Comparison of ENCODE assay signal across 1 cellular context in genomic region chr12:113185180-113186032, GRCh38.
A peak's percentile ranks its signal among the peaks of the same experiment; 100 is the strongest.
TF ChIP-seq lines count a peak whose summit lies in the region.

A gene with protein sequence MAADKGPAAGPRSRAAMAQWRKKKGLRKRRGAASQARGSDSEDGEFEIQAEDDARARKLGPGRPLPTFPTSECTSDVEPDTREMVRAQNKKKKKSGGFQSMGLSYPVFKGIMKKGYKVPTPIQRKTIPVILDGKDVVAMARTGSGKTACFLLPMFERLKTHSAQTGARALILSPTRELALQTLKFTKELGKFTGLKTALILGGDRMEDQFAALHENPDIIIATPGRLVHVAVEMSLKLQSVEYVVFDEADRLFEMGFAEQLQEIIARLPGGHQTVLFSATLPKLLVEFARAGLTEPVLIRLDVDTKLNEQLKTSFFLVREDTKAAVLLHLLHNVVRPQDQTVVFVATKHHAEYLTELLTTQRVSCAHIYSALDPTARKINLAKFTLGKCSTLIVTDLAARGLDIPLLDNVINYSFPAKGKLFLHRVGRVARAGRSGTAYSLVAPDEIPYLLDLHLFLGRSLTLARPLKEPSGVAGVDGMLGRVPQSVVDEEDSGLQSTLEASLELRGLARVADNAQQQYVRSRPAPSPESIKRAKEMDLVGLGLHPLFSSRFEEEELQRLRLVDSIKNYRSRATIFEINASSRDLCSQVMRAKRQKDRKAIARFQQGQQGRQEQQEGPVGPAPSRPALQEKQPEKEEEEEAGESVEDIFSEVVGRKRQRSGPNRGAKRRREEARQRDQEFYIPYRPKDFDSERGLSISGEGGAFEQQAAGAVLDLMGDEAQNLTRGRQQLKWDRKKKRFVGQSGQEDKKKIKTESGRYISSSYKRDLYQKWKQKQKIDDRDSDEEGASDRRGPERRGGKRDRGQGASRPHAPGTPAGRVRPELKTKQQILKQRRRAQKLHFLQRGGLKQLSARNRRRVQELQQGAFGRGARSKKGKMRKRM (minus strand): TSS chr12:113185478. CDS start chr12:113185451, 27 bp downstream.
A gene with protein sequence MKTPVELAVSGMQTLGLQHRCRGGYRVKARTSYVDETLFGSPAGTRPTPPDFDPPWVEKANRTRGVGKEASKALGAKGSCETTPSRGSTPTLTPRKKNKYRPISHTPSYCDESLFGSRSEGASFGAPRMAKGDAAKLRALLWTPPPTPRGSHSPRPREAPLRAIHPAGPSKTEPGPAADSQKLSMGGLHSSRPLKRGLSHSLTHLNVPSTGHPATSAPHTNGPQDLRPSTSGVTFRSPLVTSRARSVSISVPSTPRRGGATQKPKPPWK (plus strand): TSS chr12:113185721. CDS start chr12:113186747, 1,026 bp downstream.

TF ChIP-seq in GM12878, 131 proteins besides CTCF, POLR2A, EP300 and RAD21 (continued from another document and continues in another):
- peak; percentile 77; the same call in 1 of the 2 replicates for TF ChIP-seq PML (IDR thresholded peaks at IDR 0.05; ENCODE audit: low read length)
- TF ChIP-seq FOXM1 (IDR thresholded peaks at IDR 0.05; ENCODE audit: low read depth, low read length): no peak
- TF ChIP-seq POU2F2 (IDR thresholded peaks at IDR 0.05; ENCODE audit: borderline replicate concordance, low read depth, low read length): peak; percentile 61; the same call in 1 of the 3 replicates
- TF ChIP-seq ATF2 (IDR thresholded peaks at IDR 0.05; ENCODE audit: low read length): no peak
- TF ChIP-seq TAF1 (IDR thresholded peaks at IDR 0.05; ENCODE audit: borderline replicate concordance, low read depth, low read length): peak; percentile 93
- TF ChIP-seq ZBTB40 (IDR thresholded peaks at IDR 0.05; ENCODE audit: borderline replicate concordance): peak; percentile 50; the same call in 1 of the 2 replicates
- TF ChIP-seq PAX8 (IDR thresholded peaks at IDR 0.05): no peak
- TF ChIP-seq SMARCA5 (IDR thresholded peaks at IDR 0.05): no peak; the same call in 1 of the 2 replicates
- TF ChIP-seq KLF5 (IDR thresholded peaks at IDR 0.05; ENCODE audit: partially characterized antibody): peak; percentile 99
- no peak for TF ChIP-seq BCL11A (IDR thresholded peaks at IDR 0.05; ENCODE audit: low read depth, low read length)
- TF ChIP-seq, protein P1, sequence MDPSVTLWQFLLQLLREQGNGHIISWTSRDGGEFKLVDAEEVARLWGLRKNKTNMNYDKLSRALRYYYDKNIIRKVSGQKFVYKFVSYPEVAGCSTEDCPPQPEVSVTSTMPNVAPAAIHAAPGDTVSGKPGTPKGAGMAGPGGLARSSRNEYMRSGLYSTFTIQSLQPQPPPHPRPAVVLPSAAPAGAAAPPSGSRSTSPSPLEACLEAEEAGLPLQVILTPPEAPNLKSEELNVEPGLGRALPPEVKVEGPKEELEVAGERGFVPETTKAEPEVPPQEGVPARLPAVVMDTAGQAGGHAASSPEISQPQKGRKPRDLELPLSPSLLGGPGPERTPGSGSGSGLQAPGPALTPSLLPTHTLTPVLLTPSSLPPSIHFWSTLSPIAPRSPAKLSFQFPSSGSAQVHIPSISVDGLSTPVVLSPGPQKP (IDR thresholded peaks at IDR 0.05; ENCODE audit: low read depth, low read length): no peak; the same call in 1 of the 2 replicates
- no peak; the same call in 1 of the 2 replicates for TF ChIP-seq MXI1 (IDR thresholded peaks at IDR 0.05; ENCODE audit: low read depth, low read length)
- TF ChIP-seq IKZF1 (conservative IDR thresholded peaks at IDR 0.05): peak; percentile 68; the same call in 1 of the 2 replicates
- TF ChIP-seq SMAD5 (IDR thresholded peaks at IDR 0.05; ENCODE audit: low read depth): peak; percentile 11; the same call in 1 of the 2 replicates
- no peak for TF ChIP-seq ZNF274 (IDR thresholded peaks at IDR 0.05; ENCODE audit: insufficient read depth, insufficient read length)
- TF ChIP-seq, protein P2, sequence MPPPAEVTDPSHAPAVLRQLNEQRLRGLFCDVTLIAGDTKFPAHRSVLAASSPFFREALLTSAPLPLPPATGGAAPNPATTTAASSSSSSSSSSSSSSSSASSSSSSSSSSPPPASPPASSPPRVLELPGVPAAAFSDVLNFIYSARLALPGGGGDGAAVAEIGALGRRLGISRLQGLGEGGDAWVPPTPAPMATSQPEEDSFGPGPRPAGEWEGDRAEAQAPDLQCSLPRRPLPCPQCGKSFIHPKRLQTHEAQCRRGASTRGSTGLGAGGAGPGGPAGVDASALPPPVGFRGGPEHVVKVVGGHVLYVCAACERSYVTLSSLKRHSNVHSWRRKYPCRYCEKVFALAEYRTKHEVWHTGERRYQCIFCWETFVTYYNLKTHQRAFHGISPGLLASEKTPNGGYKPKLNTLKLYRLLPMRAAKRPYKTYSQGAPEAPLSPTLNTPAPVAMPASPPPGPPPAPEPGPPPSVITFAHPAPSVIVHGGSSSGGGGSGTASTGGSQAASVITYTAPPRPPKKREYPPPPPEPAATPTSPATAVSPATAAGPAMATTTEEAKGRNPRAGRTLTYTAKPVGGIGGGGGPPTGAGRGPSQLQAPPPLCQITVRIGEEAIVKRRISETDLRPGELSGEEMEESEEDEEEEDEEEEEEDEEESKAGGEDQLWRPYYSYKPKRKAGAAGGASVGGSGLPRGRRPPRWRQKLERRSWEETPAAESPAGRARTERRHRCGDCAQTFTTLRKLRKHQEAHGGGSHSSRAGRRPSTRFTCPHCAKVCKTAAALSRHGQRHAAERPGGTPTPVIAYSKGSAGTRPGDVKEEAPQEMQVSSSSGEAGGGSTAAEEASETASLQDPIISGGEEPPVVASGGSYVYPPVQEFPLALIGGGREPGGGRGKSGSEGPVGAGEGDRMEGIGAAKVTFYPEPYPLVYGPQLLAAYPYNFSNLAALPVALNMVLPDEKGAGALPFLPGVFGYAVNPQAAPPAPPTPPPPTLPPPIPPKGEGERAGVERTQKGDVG (CRISPR knock-in tag; IDR thresholded peaks at IDR 0.05): peak; percentile 29; the same call in 1 of the 2 replicates
- TF ChIP-seq JUND (IDR thresholded peaks at IDR 0.05; ENCODE audit: low read depth, low read length): peak; percentile 97
- TF ChIP-seq CEBPB (IDR thresholded peaks at IDR 0.05; ENCODE audit: borderline replicate concordance in 1 of 2, low read depth in 2 of 2, low read length in 2 of 2): no peak
- peak; percentile 44; the same call in 1 of the 2 replicates for TF ChIP-seq HCFC1 (IDR thresholded peaks at IDR 0.05; ENCODE audit: low read length)
- peak; percentile 48 for TF ChIP-seq BACH1 (IDR thresholded peaks at IDR 0.05; ENCODE audit: borderline replicate concordance)
- TF ChIP-seq NFIC (IDR thresholded peaks at IDR 0.05; ENCODE audit: low read depth, low read length): 0 out of 2 replicates have a peak, but pooled peaks have one; percentile 45
- TF ChIP-seq, protein P3, sequence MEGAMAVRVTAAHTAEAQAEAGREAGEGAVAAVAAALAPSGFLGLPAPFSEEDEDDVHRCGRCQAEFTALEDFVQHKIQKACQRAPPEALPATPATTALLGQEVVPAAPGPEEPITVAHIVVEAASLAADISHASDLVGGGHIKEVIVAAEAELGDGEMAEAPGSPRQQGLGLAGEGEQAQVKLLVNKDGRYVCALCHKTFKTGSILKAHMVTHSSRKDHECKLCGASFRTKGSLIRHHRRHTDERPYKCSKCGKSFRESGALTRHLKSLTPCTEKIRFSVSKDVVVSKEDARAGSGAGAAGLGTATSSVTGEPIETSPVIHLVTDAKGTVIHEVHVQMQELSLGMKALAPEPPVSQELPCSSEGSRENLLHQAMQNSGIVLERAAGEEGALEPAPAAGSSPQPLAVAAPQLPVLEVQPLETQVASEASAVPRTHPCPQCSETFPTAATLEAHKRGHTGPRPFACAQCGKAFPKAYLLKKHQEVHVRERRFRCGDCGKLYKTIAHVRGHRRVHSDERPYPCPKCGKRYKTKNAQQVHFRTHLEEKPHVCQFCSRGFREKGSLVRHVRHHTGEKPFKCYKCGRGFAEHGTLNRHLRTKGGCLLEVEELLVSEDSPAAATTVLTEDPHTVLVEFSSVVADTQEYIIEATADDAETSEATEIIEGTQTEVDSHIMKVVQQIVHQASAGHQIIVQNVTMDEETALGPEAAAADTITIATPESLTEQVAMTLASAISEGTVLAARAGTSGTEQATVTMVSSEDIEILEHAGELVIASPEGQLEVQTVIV (IDR thresholded peaks at IDR 0.05; ENCODE audit: borderline replicate concordance, partially characterized antibody): peak; percentile 86
- TF ChIP-seq CUX1 (IDR thresholded peaks at IDR 0.05; ENCODE audit: insufficient replicate concordance, low read depth, low read length): no peak
- 0 out of 2 replicates have a peak, but pooled peaks have one; percentile 62 for TF ChIP-seq RB1 (IDR thresholded peaks at IDR 0.05; ENCODE audit: borderline replicate concordance)
- TF ChIP-seq, protein P4, sequence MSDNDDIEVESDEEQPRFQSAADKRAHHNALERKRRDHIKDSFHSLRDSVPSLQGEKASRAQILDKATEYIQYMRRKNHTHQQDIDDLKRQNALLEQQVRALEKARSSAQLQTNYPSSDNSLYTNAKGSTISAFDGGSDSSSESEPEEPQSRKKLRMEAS (IDR thresholded peaks at IDR 0.05; ENCODE audit: low read depth, low read length): no peak; the same call in 1 of the 2 replicates
- no peak for TF ChIP-seq ZNF217 (IDR thresholded peaks at IDR 0.05)
- TF ChIP-seq JUNB (IDR thresholded peaks at IDR 0.05): no peak
- no peak for TF ChIP-seq ZZZ3 (IDR thresholded peaks at IDR 0.05; ENCODE audit: control insufficient read depth, insufficient read length, low read depth)
- TF ChIP-seq CBX5 (IDR thresholded peaks at IDR 0.05; ENCODE audit: low read depth): 0 out of 2 replicates have a peak, but pooled peaks have one; percentile 31
- TF ChIP-seq CHD1 (IDR thresholded peaks at IDR 0.05; ENCODE audit: low read depth, low read length): peak; percentile 97
- no peak for TF ChIP-seq STAT3 (IDR thresholded peaks at IDR 0.05; ENCODE audit: low read depth, low read length)
